Comparison of ENCODE assay signal across 9 cellular contexts in the genomic region with DNA sequence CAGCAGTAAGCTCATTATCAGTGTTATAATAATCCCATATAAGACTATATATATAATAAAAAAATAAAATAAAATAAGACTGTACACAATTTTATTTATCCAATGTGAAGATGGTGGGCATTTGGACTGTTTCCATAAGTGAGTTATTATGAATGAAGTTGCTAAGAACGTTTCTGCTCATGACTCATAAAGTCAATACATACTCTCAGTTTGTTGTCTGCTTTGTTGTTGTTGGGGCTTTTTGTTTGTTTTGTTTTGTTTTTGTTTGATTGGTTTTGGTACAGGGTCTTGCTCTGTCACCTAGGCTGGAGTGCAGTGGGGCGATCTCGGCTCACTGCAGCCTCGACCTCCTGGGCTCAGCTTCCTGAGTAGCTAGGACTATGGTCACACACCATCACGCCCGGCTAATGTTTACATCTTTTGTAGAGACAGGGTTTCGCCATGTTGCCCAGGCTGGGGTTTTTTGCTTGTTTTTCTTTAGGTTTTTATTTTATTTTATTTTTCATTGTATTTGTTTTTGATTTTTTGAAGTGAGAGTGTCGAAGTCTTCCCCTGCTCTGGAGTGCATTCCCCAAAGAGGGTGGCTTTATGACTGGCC. TPM values are rescaled to one million over a fixed set of nuclear protein-coding genes. Genes with fewer than 3 reads are reported as not detected.
A peak's percentile ranks its signal among the peaks of the same experiment; 100 is the strongest.
DNase-seq lines count a peak whose midpoint lies in the region; ATAC-seq and TF ChIP-seq lines count a peak whose summit lies in the region.
"Had no signal": no experiment of that assay in that cellular context is flagged by ENCODE, and none has a peak within 500 bp of the region (broad histone marks: within the 10 kb centered on the region; RNA-seq: fewer than 3 reads in every experiment).

No MANE protein-coding gene starts in this region.

- no peak overlapping the region for H3K27ac ChIP-seq in iPS-18a (ENCODE audit: low read length)
- peak overlapping the region in 3 of 4 donors; percentile 90 to 97 (median 93) for H3K27ac ChIP-seq in transverse colon

- ATAC-seq in activated B cell treated with CpG ODN at 0.5 μM for 24 hours (ENCODE audit: low read depth): no peak
- no peak for ATAC-seq in esophagus mucosa
- ATAC-seq in HG03095 (IDR thresholded peaks at IDR 0.05; ENCODE audit: unreplicated experiment): no peak

- peaks cover 5% of the 10 kb centered on the region for H3K4me1 ChIP-seq in iPS-18a (ENCODE audit: control insufficient read depth, low read depth, low read length)
- H3K4me1 ChIP-seq in transverse colon: peaks cover 0 to 32% (median 16%) of the 10 kb centered on the region in 4 donors

- peaks cover 10% of the 10 kb centered on the region for H3K27me3 Mint-ChIP-seq in activated naive CD4-positive, alpha-beta T cell treated with anti-CD3 and anti-CD28 coated beads for 36 hours (ENCODE audit: low read depth)
- H3K27me3 Mint-ChIP-seq in activated B cell treated with CpG ODN at 0.5 μM for 24 hours: peaks cover 11% of the 10 kb centered on the region

- TF ChIP-seq POLR2A in transverse colon (IDR thresholded peaks at IDR 0.05): no peak

- H3K9ac ChIP-seq in iPS-18a (ENCODE audit: low read length): no peak overlapping the region

- 29 to 31% methylated on average over 4 to 8 of the region's 8 CpGs for WGBS in transverse colon (ENCODE audit: low coverage in 1 of 2), 2 donors

- CTCF ChIA-PET in activated naive CD4-positive, alpha-beta T cell treated with anti-CD3 and anti-CD28 coated beads for 36 hours (lab: Charles Lee): interaction anchor here (2.6 kb wide), 1 partner anchor 14 kb away, joined by 12 read pairs; no protein-coding TSS in a partner anchor
- CTCF ChIA-PET in activated B cell treated with CpG ODN at 0.5 μM for 24 hours (lab: Charles Lee): interaction anchor here (1.3 to 2.6 kb wide), 2 partner anchors 15 to 20 kb away, joined by 6 to 7 read pairs; no protein-coding TSS in a partner anchor

- H3K4me3 Mint-ChIP-seq in activated naive CD4-positive, alpha-beta T cell treated with anti-CD3 and anti-CD28 coated beads for 36 hours: peak overlapping the region; percentile 85
- peak overlapping the region; percentile 88 for H3K4me3 Mint-ChIP-seq in activated B cell treated with CpG ODN at 0.5 μM for 24 hours

- DNase-seq in activated naive CD4-positive, alpha-beta T cell treated with anti-CD3 and anti-CD28 coated beads for 36 hours: no peak
- no peak for DNase-seq in activated naive CD4-positive, alpha-beta T cell (lab: John Stamatoyannopoulos, UW)
- no peak for DNase-seq in activated B cell treated with CpG ODN at 0.5 μM for 24 hours
- no peak for DNase-seq in transverse colon
- DNase-seq in OCI-M2 (lab: John Stamatoyannopoulos, UW; ENCODE audit: unreplicated experiment): no peak

- POLR2A ChIA-PET in activated B cell treated with CpG ODN at 0.5 μM for 24 hours (lab: Charles Lee): interaction anchor here (0.6 to 12.0 kb wide), 8 partner anchors 14 to 74 kb away, joined by 3 to 317 read pairs (median 39); a partner anchor contains a TSS

- intact Hi-C loops in activated naive CD4-positive, alpha-beta T cell treated with anti-CD3 and anti-CD28 coated beads for 36 hours (cut with micrococcal nuclease): loop anchor here (10.0 kb wide), 1 partner anchor 1562 kb away; a partner anchor contains a TSS
- intact Hi-C loops in activated B cell treated with CpG ODN at 0.5 μM for 24 hours (cut with micrococcal nuclease): no loop called here
- intact Hi-C loops in transverse colon (cut with DNase I; ENCODE audit: low total_unique reads): loop anchor here (10.0 kb wide), 1 partner anchor 58 kb away; a partner anchor contains a TSS

- H3K36me3 Mint-ChIP-seq in activated naive CD4-positive, alpha-beta T cell treated with anti-CD3 and anti-CD28 coated beads for 36 hours (ENCODE audit: low read depth): peaks cover 10% of the 10 kb centered on the region
- peaks cover 26% of the 10 kb centered on the region for H3K36me3 Mint-ChIP-seq in activated B cell treated with CpG ODN at 0.5 μM for 24 hours (ENCODE audit: low read depth)

- in situ Hi-C loops in transverse colon (cut with MboI; ENCODE audit: low pct_ligation_motif_present in 1 of 4, low pct_unique_long_range_greater_than_20kb in 1 of 4, low sequenced_read_pairs in 3 of 4): loop anchor here in 1 of 4 donors (5.0 kb wide), 1 partner anchor 75 kb away; a partner anchor contains a TSS

- TF ChIP-seq EP300 in transverse colon (IDR thresholded peaks at IDR 0.05; ENCODE audit: low read depth): no peak

- H3K4me1 Mint-ChIP-seq in activated naive CD4-positive, alpha-beta T cell treated with anti-CD3 and anti-CD28 coated beads for 36 hours (ENCODE audit: low read depth): peaks cover 34% of the 10 kb centered on the region
- peaks cover 51% of the 10 kb centered on the region for H3K4me1 Mint-ChIP-seq in activated B cell treated with CpG ODN at 0.5 μM for 24 hours

- H3K9me3 ChIP-seq in iPS-18a (ENCODE audit: control insufficient read depth, low read depth, low read length): no peaks in the 10 kb centered on the region
- H3K9me3 ChIP-seq in transverse colon: no peaks in the 10 kb centered on the region

- no peaks in the 10 kb centered on the region for H3K9me3 Mint-ChIP-seq in activated naive CD4-positive, alpha-beta T cell treated with anti-CD3 and anti-CD28 coated beads for 36 hours
- no peaks in the 10 kb centered on the region for H3K9me3 Mint-ChIP-seq in activated B cell treated with CpG ODN at 0.5 μM for 24 hours

- H3K27ac Mint-ChIP-seq in activated naive CD4-positive, alpha-beta T cell treated with anti-CD3 and anti-CD28 coated beads for 36 hours: peak overlapping the region; percentile 94
- H3K27ac Mint-ChIP-seq in activated B cell treated with CpG ODN at 0.5 μM for 24 hours: peak overlapping the region; percentile 98

- H3K36me3 ChIP-seq in iPS-18a (ENCODE audit: control insufficient read depth, low read depth, low read length) (no peaks in the 10 kb centered on the region), transverse colon (no peaks in the 10 kb centered on the region)

- H3K27me3 ChIP-seq in iPS-18a (ENCODE audit: control insufficient read depth, insufficient read depth, low read length) (peaks cover 26% of the 10 kb centered on the region), transverse colon (no peaks in the 10 kb centered on the region)

- H3K4me3 ChIP-seq in iPS-18a (ENCODE audit: low read length): peak overlapping the region; percentile 80
- H3K4me3 ChIP-seq in transverse colon: no peak overlapping the region

- TF ChIP-seq CTCF in activated B cell treated with CpG ODN at 0.5 μM for 24 hours (IDR thresholded peaks at IDR 0.05): no peak
- TF ChIP-seq CTCF in transverse colon (IDR thresholded peaks at IDR 0.05): no peak

RNA-seq across cellular contexts. Expression of a gene that starts 18.0 kb away (rescaled TPM):
- 1 to 10 TPM; 1.6 to 1.8 TPM for total RNA-seq in activated naive CD4-positive, alpha-beta T cell treated with anti-CD3 and anti-CD28 coated beads for 36 hours
- total RNA-seq in activated B cell treated with CpG ODN at 0.5 μM for 24 hours (0.32 and 0.51 TPM in 2 replicates), transverse colon (10 to 100 TPM in 1 of 4 donors, 1 to 10 TPM in 2, not detected in 1; 2.5 to 16.7 (median 7.5) TPM), esophagus mucosa (36.9 TPM)

RNA-seq across cellular contexts. Expression of a gene that starts 36.1 kb away (rescaled TPM):
- 10 to 100 TPM; 36.5 to 37.3 TPM for total RNA-seq in activated naive CD4-positive, alpha-beta T cell treated with anti-CD3 and anti-CD28 coated beads for 36 hours
- 34.9 and 39.6 TPM in 2 replicates for total RNA-seq in activated B cell treated with CpG ODN at 0.5 μM for 24 hours
- 10 to 100 TPM; 17.9 to 23.9 (median 18.7) TPM for total RNA-seq in transverse colon
- total RNA-seq in esophagus mucosa: 16.4 TPM

RNA-seq across cellular contexts. Expression of a gene that starts 39.6 kb away (rescaled TPM):
- total RNA-seq in activated naive CD4-positive, alpha-beta T cell treated with anti-CD3 and anti-CD28 coated beads for 36 hours: not detected
- total RNA-seq in activated B cell treated with CpG ODN at 0.5 μM for 24 hours (not detected in 2 replicates), transverse colon (not detected), esophagus mucosa (not detected)
- total RNA-seq: M059J had no signal

RNA-seq across cellular contexts. Expression of a gene that starts 56.0 kb away (rescaled TPM):
- total RNA-seq in activated naive CD4-positive, alpha-beta T cell treated with anti-CD3 and anti-CD28 coated beads for 36 hours: not detected
- total RNA-seq in activated B cell treated with CpG ODN at 0.5 μM for 24 hours: not detected in 2 replicates
- total RNA-seq in transverse colon: not detected
- not detected for total RNA-seq in esophagus mucosa
- total RNA-seq: M059J had no signal

RNA-seq across cellular contexts. Expression of a gene that starts 56.7 kb away (rescaled TPM):
- 1,000 to 10,000 TPM; 3,176 to 3,362 TPM for total RNA-seq in activated naive CD4-positive, alpha-beta T cell treated with anti-CD3 and anti-CD28 coated beads for 36 hours
- total RNA-seq in activated B cell treated with CpG ODN at 0.5 μM for 24 hours: 2,528 and 2,812 TPM in 2 replicates
- total RNA-seq in transverse colon: 1,000 to 10,000 TPM; 1,633 to 1,930 (median 1,753) TPM
- total RNA-seq in esophagus mucosa: 1,941 TPM
